27 cellular contexts compared by ENCODE assay signal in genomic region chr9:70617033-70617432, GRCh38.
"Had no signal": no experiment of that assay in that cellular context is flagged by ENCODE, and none has a peak within 500 bp of the region (broad histone marks: within the 10 kb centered on the region; RNA-seq: fewer than 3 reads in every experiment).

No MANE protein-coding gene starts in this region.

- H3K4me2 ChIP-seq: neural progenitor cell had no signal

- H3K4me3 Mint-ChIP-seq: naive B cell; natural killer cell; nephron; neural progenitor cell; stimulated activated memory B cell treated with anti-CD40 and anti-IgM and Interleukin-4, amounts not matched to agents 10 μg/mL and 1 μg/mL and 100 μg/mL, for 72 hours; stimulated activated naive CD8-positive, alpha-beta T cell treated with anti-CD3 and anti-CD28 coated beads, Interleukin-15, amount 100 ng/mL, for 72 hours; type B pancreatic cell had no signal

- ATAC-seq: natural killer cell; right cardiac atrium; right lobe of liver; stimulated activated memory B cell treated with anti-CD40 and anti-IgM and Interleukin-4, amounts not matched to agents 10 μg/mL and 1 μg/mL and 100 μg/mL, for 72 hours; stimulated activated naive CD8-positive, alpha-beta T cell treated with anti-CD3 and anti-CD28 coated beads, Interleukin-15, amount 100 ng/mL, for 72 hours; stimulated activated naive CD8-positive, alpha-beta T cell treated with anti-CD3 and anti-CD28 coated beads, Interleukin-15, Interleukin-2, amounts not matched to agents 100 U/mL and 50 U/mL, for 24 hours; upper lobe of right lung had no signal

- H3K27ac Mint-ChIP-seq: naive B cell; natural killer cell; nephron; neural progenitor cell; stimulated activated memory B cell treated with anti-CD40 and anti-IgM and Interleukin-4, amounts not matched to agents 10 μg/mL and 1 μg/mL and 100 μg/mL, for 72 hours; stimulated activated naive CD8-positive, alpha-beta T cell treated with anti-CD3 and anti-CD28 coated beads, Interleukin-15, amount 100 ng/mL, for 72 hours; type B pancreatic cell had no signal

- H3K27ac ChIP-seq: neural progenitor cell, ovary, prostate gland, right lobe of liver, sigmoid colon, suprapubic skin, transverse colon, upper lobe of right lung, uterus had no signal

- DNase-seq: naive B cell; natural killer cell; occipital lobe; ovary; right cardiac atrium; right lobe of liver; sigmoid colon; small intestine; stimulated activated CD4-positive, alpha-beta T cell treated with anti-CD3 and anti-CD28 coated beads, Interleukin-12 subunit alpha, Interleukin-12 subunit beta, amount 100 ng/mL, for 4 hours; stimulated activated CD4-positive, alpha-beta T cell treated with anti-CD3 and anti-CD28 coated beads, Interleukin-1b, Interleukin-23, amount 100 ng/mL, for 48 hours; stimulated activated CD4-positive, alpha-beta T cell treated with anti-CD3 and anti-CD28 coated beads, Interleukin-4, amount 100 ng/mL, for 1 hour; stimulated activated CD4-positive, alpha-beta T cell treated with anti-CD3 and anti-CD28 coated beads, Interleukin-4, amount 100 ng/mL, for 4 hours; stimulated activated CD8-positive, alpha-beta memory T cell treated with anti-CD3 and anti-CD28 coated beads, Interleukin-4, amount 100 ng/mL, for 48 hours; stimulated activated naive CD4-positive, alpha-beta T cell; stimulated activated naive CD8-positive, alpha-beta T cell treated with anti-CD3 and anti-CD28 coated beads, Interleukin-15, amount 100 ng/mL, for 72 hours; stimulated activated naive CD8-positive, alpha-beta T cell treated with anti-CD3 and anti-CD28 coated beads, Interleukin-15, Interleukin-2, amounts not matched to agents 100 U/mL and 50 U/mL, for 24 hours; testis; tibial artery; transverse colon; upper lobe of right lung; uterus had no signal

- H3K4me3 ChIP-seq: neural progenitor cell, ovary, prostate gland, right lobe of liver, sigmoid colon, suprapubic skin, testis, tibial artery, transverse colon, upper lobe of right lung, uterus had no signal

- H3K36me3 Mint-ChIP-seq: naive B cell; natural killer cell; stimulated activated memory B cell treated with anti-CD40 and anti-IgM and Interleukin-4, amounts not matched to agents 10 μg/mL and 1 μg/mL and 100 μg/mL, for 72 hours; type B pancreatic cell had no signal

- FAIRE-seq: small intestine had no signal

- H3K27me3 ChIP-seq: neural progenitor cell, ovary, right lobe of liver, sigmoid colon, suprapubic skin, testis, tibial artery, transverse colon, upper lobe of right lung, uterus had no signal

- H3K36me3 ChIP-seq: ovary, prostate gland, right lobe of liver, sigmoid colon, suprapubic skin, tibial artery, transverse colon, upper lobe of right lung, uterus had no signal

- H2AFZ ChIP-seq: neural progenitor cell had no signal

- H3K9ac ChIP-seq: neural progenitor cell had no signal

- H3K4me1 ChIP-seq: neural progenitor cell, prostate gland, right lobe of liver, suprapubic skin, uterus had no signal

- H3K27me3 Mint-ChIP-seq: stimulated activated memory B cell treated with anti-CD40 and anti-IgM and Interleukin-4, amounts not matched to agents 10 μg/mL and 1 μg/mL and 100 μg/mL, for 72 hours; stimulated activated naive CD8-positive, alpha-beta T cell treated with anti-CD3 and anti-CD28 coated beads, Interleukin-15, amount 100 ng/mL, for 72 hours had no signal

- H3K9me3 Mint-ChIP-seq: naive B cell; natural killer cell; nephron; neural progenitor cell; stimulated activated memory B cell treated with anti-CD40 and anti-IgM and Interleukin-4, amounts not matched to agents 10 μg/mL and 1 μg/mL and 100 μg/mL, for 72 hours; stimulated activated naive CD8-positive, alpha-beta T cell treated with anti-CD3 and anti-CD28 coated beads, Interleukin-15, amount 100 ng/mL, for 72 hours; type B pancreatic cell had no signal

- H3K9me3 ChIP-seq: ovary, prostate gland, right lobe of liver, sigmoid colon, suprapubic skin, testis, tibial artery, transverse colon, upper lobe of right lung, uterus had no signal

- H3K4me1 Mint-ChIP-seq: naive B cell; natural killer cell; stimulated activated memory B cell treated with anti-CD40 and anti-IgM and Interleukin-4, amounts not matched to agents 10 μg/mL and 1 μg/mL and 100 μg/mL, for 72 hours; stimulated activated naive CD8-positive, alpha-beta T cell treated with anti-CD3 and anti-CD28 coated beads, Interleukin-15, amount 100 ng/mL, for 72 hours had no signal
